Comparison of ENCODE assay signal across 19 cellular contexts in genomic region chr1:2177541-2177940, GRCh38. TPM values are rescaled to one million over a fixed set of nuclear protein-coding genes. Genes with fewer than 3 reads are reported as not detected.
DNase-seq lines count a peak whose midpoint lies in the region; ATAC-seq, FAIRE-seq and TF ChIP-seq lines count a peak whose summit lies in the region.
"Had no signal": no experiment of that assay in that cellular context is flagged by ENCODE, and none has a peak within 500 bp of the region (broad histone marks: within the 10 kb centered on the region; RNA-seq: fewer than 3 reads in every experiment).

No MANE protein-coding gene starts in this region.

- H3K27me3 Mint-ChIP-seq in T-helper 17 cell: no peaks in the 10 kb centered on the region
- no peaks in the 10 kb centered on the region for H3K27me3 Mint-ChIP-seq in stimulated activated naive CD8-positive, alpha-beta T cell treated with anti-CD3 and anti-CD28 coated beads, Interleukin-15, amount 100 ng/mL, for 72 hours
- H3K27me3 Mint-ChIP-seq: CD4-positive, CD25-positive, alpha-beta regulatory T cell had no signal

- H3K27ac ChIP-seq in HEK293 (ENCODE audit: extremely low read depth, low read depth, low read length) (no peak overlapping the region), kidney (ENCODE audit: low read depth in 2 of 2, low read length in 2 of 2) (no peak overlapping the region)
- H3K27ac ChIP-seq: BLaER1, C4-2B had no signal

- H3K4me1 Mint-ChIP-seq in T-helper 17 cell: peaks cover 7% of the 10 kb centered on the region
- peaks cover 14% of the 10 kb centered on the region for H3K4me1 Mint-ChIP-seq in stimulated activated effector memory CD8-positive, alpha-beta T cell treated with anti-CD3 and anti-CD28 coated beads, Interleukin-12 subunit alpha, Interleukin-12 subunit beta, amount 100 ng/mL, for 72 hours
- peaks cover 20% of the 10 kb centered on the region for H3K4me1 Mint-ChIP-seq in stimulated activated naive CD8-positive, alpha-beta T cell treated with anti-CD3 and anti-CD28 coated beads, Interleukin-15, amount 100 ng/mL, for 72 hours

- H3K9me3 ChIP-seq in HEK293 (ENCODE audit: control insufficient read depth, insufficient read depth, low read depth, low read length) (no peaks in the 10 kb centered on the region), T-helper 17 cell (ENCODE audit: control insufficient read depth, low read length, poor library complexity, severe bottlenecking) (no peaks in the 10 kb centered on the region), kidney (ENCODE audit: control insufficient read depth in 1 of 2, low read length in 2 of 2) (no peaks in the 10 kb centered on the region)
- H3K9me3 ChIP-seq: BLaER1, Caco-2 had no signal

- CTCF ChIA-PET in HEK293 (lab: Yijun Ruan, JAX): interaction anchor here (0.7 to 2.4 kb wide), 3 partner anchors 9 to 23 kb away, joined by 3 to 8 read pairs (median 3); partner anchors contain the start of gene FAAP20

- no peak for DNase-seq in T-helper 17 cell
- DNase-seq in kidney: peak; percentile 71
- DNase-seq in stimulated activated effector memory CD8-positive, alpha-beta T cell treated with anti-CD3 and anti-CD28 coated beads, Interleukin-12 subunit alpha, Interleukin-12 subunit beta, amount 100 ng/mL, for 72 hours (ENCODE audit: low spot score in 2 of 2): no peak
- DNase-seq in stimulated activated naive CD8-positive, alpha-beta T cell treated with anti-CD3 and anti-CD28 coated beads, Interleukin-15, amount 100 ng/mL, for 72 hours: no peak
- DNase-seq in mesenteric fat pad (ENCODE audit: low spot score): no peak
- DNase-seq: Caco-2; CD4-positive, CD25-positive, alpha-beta regulatory T cell; CD8-positive, alpha-beta T cell; DMS153; EL; GDM1; H9; HFFc6 had no signal

- H3K27ac Mint-ChIP-seq in T-helper 17 cell: peak overlapping the region; percentile 21
- peak overlapping the region; percentile 76 for H3K27ac Mint-ChIP-seq in stimulated activated effector memory CD8-positive, alpha-beta T cell treated with anti-CD3 and anti-CD28 coated beads, Interleukin-12 subunit alpha, Interleukin-12 subunit beta, amount 100 ng/mL, for 72 hours
- H3K27ac Mint-ChIP-seq in stimulated activated naive CD8-positive, alpha-beta T cell treated with anti-CD3 and anti-CD28 coated beads, Interleukin-15, amount 100 ng/mL, for 72 hours: peak overlapping the region in 1 of 2 donors; percentile 56
- H3K27ac Mint-ChIP-seq: CD4-positive, CD25-positive, alpha-beta regulatory T cell; CD8-positive, alpha-beta T cell; GM23338; HFFc6 had no signal

- H3K9me3 Mint-ChIP-seq in stimulated activated effector memory CD8-positive, alpha-beta T cell treated with anti-CD3 and anti-CD28 coated beads, Interleukin-12 subunit alpha, Interleukin-12 subunit beta, amount 100 ng/mL, for 72 hours: no peaks in the 10 kb centered on the region
- no peaks in the 10 kb centered on the region for H3K9me3 Mint-ChIP-seq in stimulated activated naive CD8-positive, alpha-beta T cell treated with anti-CD3 and anti-CD28 coated beads, Interleukin-15, amount 100 ng/mL, for 72 hours
- H3K9me3 Mint-ChIP-seq: CD4-positive, CD25-positive, alpha-beta regulatory T cell; CD8-positive, alpha-beta T cell; GM23338; H9; HFFc6 had no signal

- no peak overlapping the region for H3K4me3 Mint-ChIP-seq in T-helper 17 cell
- no peak overlapping the region for H3K4me3 Mint-ChIP-seq in stimulated activated effector memory CD8-positive, alpha-beta T cell treated with anti-CD3 and anti-CD28 coated beads, Interleukin-12 subunit alpha, Interleukin-12 subunit beta, amount 100 ng/mL, for 72 hours
- H3K4me3 Mint-ChIP-seq in stimulated activated naive CD8-positive, alpha-beta T cell treated with anti-CD3 and anti-CD28 coated beads, Interleukin-15, amount 100 ng/mL, for 72 hours: no peak overlapping the region
- H3K4me3 Mint-ChIP-seq: CD4-positive, CD25-positive, alpha-beta regulatory T cell; CD8-positive, alpha-beta T cell; GM23338; H9; HFFc6 had no signal

- H3K4me3 ChIP-seq in HEK293 (ENCODE audit: low read depth, low read length) (no peak overlapping the region), kidney (ENCODE audit: low read length in 2 of 2) (no peak overlapping the region)
- H3K4me3 ChIP-seq: BLaER1, GM12878, GM23338 had no signal

- POLR2A ChIA-PET in HEK293 (lab: Yijun Ruan, JAX): no interaction called here

- TF ChIP-seq CTCF in HEK293 (tag by site-specific recombination; IDR thresholded peaks at IDR 0.05) (no peak), kidney (IDR thresholded peaks at IDR 0.05; ENCODE audit: borderline replicate concordance, extremely low read depth, insufficient read depth) (no peak)

- H3K4me1 ChIP-seq in HEK293 (ENCODE audit: control insufficient read depth, insufficient read depth, low read length) (no peaks in the 10 kb centered on the region), kidney (ENCODE audit: control insufficient read depth in 1 of 2, insufficient read depth in 1 of 2, low read depth in 1 of 2, low read length in 2 of 2) (no peaks in the 10 kb centered on the region)
- H3K4me1 ChIP-seq: Caco-2 had no signal

- peaks cover 0 to 64% of the 10 kb centered on the region in 2 experiments; a peak in 1 of 3 replicates for H3K36me3 ChIP-seq in HEK293 (ENCODE audit: control insufficient read depth in 2 of 2, insufficient read depth in 1 of 2, low read length in 2 of 2)
- peaks cover 2 to 6% of the 10 kb centered on the region in 2 donors for H3K36me3 ChIP-seq in kidney (ENCODE audit: control insufficient read depth in 1 of 2, insufficient read depth in 2 of 2, low read length in 2 of 2)

- FAIRE-seq in kidney (lab: Jason Lieb, UNC): no peak
- FAIRE-seq: GM12878 had no signal

- peaks cover 3% of the 10 kb centered on the region for H3K36me3 Mint-ChIP-seq in T-helper 17 cell (ENCODE audit: low read depth)
- H3K36me3 Mint-ChIP-seq in stimulated activated effector memory CD8-positive, alpha-beta T cell treated with anti-CD3 and anti-CD28 coated beads, Interleukin-12 subunit alpha, Interleukin-12 subunit beta, amount 100 ng/mL, for 72 hours: peaks cover 16% of the 10 kb centered on the region

- no peak overlapping the region for H3K9ac ChIP-seq in kidney (ENCODE audit: low read length in 2 of 2)
- H3K9ac ChIP-seq: BLaER1 had no signal

- no peak for ATAC-seq in T-helper 17 cell
- no peak for ATAC-seq in stimulated activated effector memory CD8-positive, alpha-beta T cell treated with anti-CD3 and anti-CD28 coated beads, Interleukin-12 subunit alpha, Interleukin-12 subunit beta, amount 100 ng/mL, for 72 hours
- ATAC-seq in stimulated activated naive CD8-positive, alpha-beta T cell treated with anti-CD3 and anti-CD28 coated beads, Interleukin-15, amount 100 ng/mL, for 72 hours: no peak
- ATAC-seq: CD8-positive, alpha-beta T cell; GM12878; GM23338; HCT116 had no signal

- intact Hi-C loops in kidney (cut with DNase I): no loop called here

TF ChIP-seq in HEK293, 187 proteins besides CTCF, POLR2A, EP300 and RAD21:
- no peak for TF ChIP-seq ZNF560 (tag by site-specific recombination; IDR thresholded peaks at IDR 0.05; ENCODE audit: borderline replicate concordance)
- TF ChIP-seq GLI2 (tag by site-specific recombination; IDR thresholded peaks at IDR 0.05; ENCODE audit: borderline replicate concordance, low read depth): no peak
- no peak for TF ChIP-seq BCL6B (tag by site-specific recombination; IDR thresholded peaks at IDR 0.05)
- TF ChIP-seq ZFHX2 (tag by site-specific recombination; conservative IDR thresholded peaks at IDR 0.05): 0 out of 2 replicates have a peak, but pooled peaks have one; percentile 12
- no peak for TF ChIP-seq ZNF19 (tag by site-specific recombination; IDR thresholded peaks at IDR 0.05; ENCODE audit: low read depth)

RNA-seq across cellular contexts. Expression of gene FAAP20, which starts 17.0 kb away (rescaled TPM):
- 10 to 100 TPM; 44.6 to 48.6 TPM for total RNA-seq in T-helper 17 cell
- 69.0 TPM for total RNA-seq in kidney
- 109 TPM for polyA plus RNA-seq in kidney (ENCODE audit: insufficient read depth, low read depth, low replicate concordance)
- 42.6 TPM for total RNA-seq in mesenteric fat pad

RNA-seq across cellular contexts. Expression of gene SKI, which starts 50.6 kb away (rescaled TPM):
- total RNA-seq in T-helper 17 cell: 100 to 1,000 TPM; 183 to 215 TPM
- 78.6 TPM for total RNA-seq in kidney
- 9.2 TPM for polyA plus RNA-seq in kidney (ENCODE audit: insufficient read depth, low read depth, low replicate concordance)
- total RNA-seq in mesenteric fat pad: 101 TPM
